Comparison of ENCODE assay signal across 8 cellular contexts in the genomic region with DNA sequence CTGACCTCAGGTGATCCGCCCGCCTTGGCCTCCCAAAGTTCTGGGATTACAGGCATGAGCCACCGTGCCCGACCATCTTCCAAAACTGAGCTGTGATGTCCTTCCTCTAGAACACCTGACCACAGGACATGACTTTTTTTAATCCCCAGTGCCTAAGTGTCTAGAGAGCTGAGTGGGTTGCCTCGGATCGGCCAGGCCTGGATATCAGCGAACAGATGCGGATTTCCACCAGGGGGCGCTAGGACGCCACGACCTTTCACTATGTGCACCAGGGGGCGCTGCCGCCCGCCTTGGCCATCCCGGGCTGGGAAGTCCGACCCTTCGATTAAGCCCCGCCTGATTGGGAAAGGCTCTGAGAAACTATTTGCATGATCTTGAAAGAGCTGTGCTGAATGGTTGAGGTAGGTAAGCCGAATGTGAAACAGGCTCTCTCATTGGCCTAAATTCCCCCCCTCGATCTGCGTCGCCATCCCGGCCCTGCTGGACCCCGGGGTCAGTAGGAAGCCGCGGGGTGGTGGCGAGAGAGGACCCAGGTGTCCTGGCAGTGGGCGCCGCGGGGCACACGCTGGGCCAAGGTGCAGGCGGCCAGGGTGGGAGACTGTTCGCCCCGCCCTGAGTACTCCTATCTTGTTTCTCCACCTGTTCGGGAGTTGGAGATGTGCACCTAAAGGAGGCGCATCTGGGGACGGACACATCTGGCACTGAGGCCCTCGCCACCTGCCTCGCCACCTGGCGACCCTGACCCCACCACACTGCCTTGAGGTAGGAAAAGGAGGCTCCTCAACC. TPM values are rescaled to one million over a fixed set of nuclear protein-coding genes. Genes with fewer than 3 reads are reported as not detected.
A peak's percentile ranks its signal among the peaks of the same experiment; 100 is the strongest.
DNase-seq lines count a peak whose midpoint lies in the region; ATAC-seq, FAIRE-seq and TF ChIP-seq lines count a peak whose summit lies in the region.

TSS of gene ACBD4 (plus strand) at position 496 of the 786 bp plus-strand sequence. CDS start 458 bp downstream, outside the sequence.

- H3K79me2 ChIP-seq in SU-DHL-6 (ENCODE audit: insufficient read depth, low read length): no peaks in the 10 kb centered on the region

- H3K27ac ChIP-seq in SU-DHL-6 (ENCODE audit: low read depth, low read length): no peak within 1 kb of the TSS
- peak within 1 kb of the TSS; percentile 53 to 79 (median 69) for H3K27ac ChIP-seq in pancreas
- peak within 1 kb of the TSS; percentile 84 to 91 (median 89) for H3K27ac ChIP-seq in tibial nerve

- no peaks in the 10 kb centered on the region for H3K9me2 ChIP-seq in SU-DHL-6 (replicated peaks; ENCODE audit: insufficient read depth, low read length)

- FAIRE-seq in pancreas (lab: Jason Lieb, UNC): peak; percentile 95

- H3K36me3 ChIP-seq in SU-DHL-6 (ENCODE audit: low read length) (no peaks in the 10 kb centered on the region), pancreas (no peaks in the 10 kb centered on the region), tibial nerve (peaks cover 0 to 26% (median 0%) of the 10 kb centered on the region in 3 donors)

- intact Hi-C loops in Right ventricle myocardium inferior (cut with DNase I) (loop anchor here (1.0 kb wide), 1 partner anchor 62 kb away; no protein-coding TSS in a partner anchor), pancreas (cut with DNase I) (loop anchor here in 2 of 3 donors (5.0 kb wide), 1 partner anchor 62 kb away; no protein-coding TSS in a partner anchor)

- ATAC-seq in HG02642 (IDR thresholded peaks at IDR 0.05; ENCODE audit: poor library complexity, unreplicated experiment) (peak; percentile 75), Right ventricle myocardium inferior (peak; percentile 79), pancreas (peak; percentile 77 to 90 (median 84))

- H3K27me3 ChIP-seq in SU-DHL-6 (ENCODE audit: low read length) (no peaks in the 10 kb centered on the region), pancreas (no peaks in the 10 kb centered on the region), tibial nerve (no peaks in the 10 kb centered on the region)

- H3K9ac ChIP-seq in SU-DHL-6 (ENCODE audit: low read length): peak within 1 kb of the TSS; percentile 51

- H2AFZ ChIP-seq in SU-DHL-6 (ENCODE audit: low read depth, low read length, severe bottlenecking): peak within 1 kb of the TSS; percentile 88

- H3K4me3 ChIP-seq in GM12865 (ENCODE audit: low read depth, low read length) (peak within 1 kb of the TSS; percentile 70), SU-DHL-6 (ENCODE audit: insufficient read depth, low read length, poor library complexity, severe bottlenecking) (peak within 1 kb of the TSS; percentile 49), pancreas (peak within 1 kb of the TSS; percentile 71 to 82 (median 81)), tibial nerve (peak within 1 kb of the TSS; percentile 59 to 92 (median 62))

- peak; percentile 100 for TF ChIP-seq CTCF in GM12865 (IDR thresholded peaks at IDR 0.05; ENCODE audit: insufficient read depth, low read depth, low read length, missing control alignments)
- TF ChIP-seq CTCF in SU-DHL-6 (IDR thresholded peaks at IDR 0.05; ENCODE audit: insufficient read depth, low read length, poor library complexity, severe bottlenecking): peak; percentile 100
- peak; percentile 100 for TF ChIP-seq CTCF in pancreas (IDR thresholded peaks at IDR 0.05)
- peak; percentile 98 to 100 (median 100) for TF ChIP-seq CTCF in tibial nerve (IDR thresholded peaks at IDR 0.05)

- peak; percentile 81 to 82 for TF ChIP-seq EP300 in tibial nerve (IDR thresholded peaks at IDR 0.05)

- H4K20me1 ChIP-seq in SU-DHL-6 (ENCODE audit: low read depth, low read length): no peaks in the 10 kb centered on the region

- H3K9me3 ChIP-seq in SU-DHL-6 (ENCODE audit: insufficient read depth, low read length) (no peaks in the 10 kb centered on the region), pancreas (no peaks in the 10 kb centered on the region), tibial nerve (no peaks in the 10 kb centered on the region)

- DNase-seq in GM12865 (ENCODE audit: low read depth) (peak; percentile 98), NCI-H1105 treated with DMSO at 0.1 percent for 48 hours (lab: John Stamatoyannopoulos, UW) (peak; percentile 93), Right ventricle myocardium inferior (ENCODE audit: missing footprints) (peak; percentile 98), pancreas (peak; percentile 94 to 99 (median 96)), tibial nerve (ENCODE audit: low spot score in 2 of 2) (peak; percentile 93 to 97)
- DNase-seq in activated naive CD8-positive, alpha-beta T cell treated with anti-CD3 and anti-CD28 coated beads, Interleukin-2, amount 50 U/mL, for 16 hours (ENCODE audit: low read depth, low spot score): peak; percentile 93

- peaks cover 0 to 16% (median 0%) of the 10 kb centered on the region in 3 donors for H3K4me1 ChIP-seq in pancreas
- H3K4me1 ChIP-seq in tibial nerve: peaks cover 0 to 39% (median 17%) of the 10 kb centered on the region in 4 donors

- H3K4me2 ChIP-seq in SU-DHL-6 (ENCODE audit: low read depth, low read length, poor library complexity, severe bottlenecking): peak within 1 kb of the TSS; percentile 58

- H3F3A ChIP-seq in SU-DHL-6 (ENCODE audit: insufficient read depth): peaks cover 4% of the 10 kb centered on the region; the same call in 1 of the 2 replicates

- WGBS in pancreas, 2 donors: 5% methylated on average over 40 of the region's 40 CpGs
- 8 to 9% methylated on average over 28 to 29 of the region's 40 CpGs for WGBS in tibial nerve, 2 donors

- peak in 1 of 2 donors; percentile 59 for TF ChIP-seq POLR2A in tibial nerve (IDR thresholded peaks at IDR 0.05)

RNA-seq across cellular contexts. Expression of gene ACBD4, which starts in this region (rescaled TPM):
- total RNA-seq in Right ventricle myocardium inferior (6.7 TPM), pancreas (10 to 100 TPM; 10.6 to 17.8 (median 12.1) TPM), tibial nerve (10 to 100 TPM; 25.9 to 41.9 (median 28.2) TPM)
- polyA plus RNA-seq in pancreas: 10 to 100 TPM; 37.3 to 39.0 TPM
